9 cellular contexts compared by ENCODE assay signal in genomic region chr5:42787073-42787472, GRCh38. TPM values are rescaled to one million over a fixed set of nuclear protein-coding genes. Genes with fewer than 3 reads are reported as not detected.
"Had no signal": no experiment of that assay in that cellular context is flagged by ENCODE, and none has a peak within 500 bp of the region (broad histone marks: within the 10 kb centered on the region; RNA-seq: fewer than 3 reads in every experiment).

No MANE protein-coding gene starts in this region.

- H3K9me3 ChIP-seq: HAP-1 had no signal

- FAIRE-seq: HTR-8/SVneo had no signal

- DNase-seq: GM23248, GOT3, H7, KG1 had no signal

- H3K4me1 Mint-ChIP-seq: IgD-negative memory B cell had no signal

- H3K27ac Mint-ChIP-seq: IgD-negative memory B cell had no signal

- H3K4me3 ChIP-seq: GM23248, HAP-1 had no signal

- H3K9ac ChIP-seq: GM23248 had no signal

- H2AFZ ChIP-seq: GM23248 had no signal

- H3K36me3 ChIP-seq: HAP-1 had no signal

- H3K4me1 ChIP-seq: HAP-1 had no signal

- H3K27ac ChIP-seq: GM23248 had no signal

- ATAC-seq: HCT116 had no signal

RNA-seq across cellular contexts. Expression of gene SELENOP, which starts 24.6 kb away (rescaled TPM):
- polyA plus RNA-seq: IgD-negative memory B cell had no signal

RNA-seq across cellular contexts. Expression of gene CCDC152, which starts 30.5 kb away (rescaled TPM):
- total RNA-seq: HT-29 had no signal
